Comparison of ENCODE assay signal across 24 cellular contexts in genomic region chr2:64396551-64396950, GRCh38.
"Had no signal": no experiment of that assay in that cellular context is flagged by ENCODE, and none has a peak within 500 bp of the region (broad histone marks: within the 10 kb centered on the region; RNA-seq: fewer than 3 reads in every experiment).

No MANE protein-coding gene starts in this region.

- ATAC-seq: K562, Panc1, PC-3 had no signal

- H3K4me3 Mint-ChIP-seq: IgD-negative memory B cell had no signal

- DNase-seq: Kasumi-1; MM.1S; NCI-H1092 treated with DMSO at 0.1 percent for 48 hours; NCI-H1436; NCI-H187; NCI-H2029; NCI-H2081 treated with DMSO at 0.1 percent for 48 hours; NCI-H2171; NCI-H226; NCI-H446; NCI-H510A; NCI-H526; NK-92 treated with Interleukin-12 subunit alpha and Interleukin-12 subunit beta, amount 100 ng/mL, for 24 hours; PC-3; SHP77; SK-N-SH; SW 1271 had no signal

- FAIRE-seq: HTR-8/SVneo, K562 had no signal

- H3K9me3 ChIP-seq: SK-N-SH had no signal

- H3K9me3 Mint-ChIP-seq: IgD-negative memory B cell had no signal

- H3K4me3 ChIP-seq: K562 had no signal

- H3K9ac ChIP-seq: KMS-11, SK-N-SH had no signal

- H3K4me2 ChIP-seq: KMS-11, SK-N-SH had no signal

- H3K27ac ChIP-seq: HL-60, KMS-11, RWPE1 had no signal

- H3K27ac Mint-ChIP-seq: IgD-negative memory B cell had no signal
